In the genomic region with DNA sequence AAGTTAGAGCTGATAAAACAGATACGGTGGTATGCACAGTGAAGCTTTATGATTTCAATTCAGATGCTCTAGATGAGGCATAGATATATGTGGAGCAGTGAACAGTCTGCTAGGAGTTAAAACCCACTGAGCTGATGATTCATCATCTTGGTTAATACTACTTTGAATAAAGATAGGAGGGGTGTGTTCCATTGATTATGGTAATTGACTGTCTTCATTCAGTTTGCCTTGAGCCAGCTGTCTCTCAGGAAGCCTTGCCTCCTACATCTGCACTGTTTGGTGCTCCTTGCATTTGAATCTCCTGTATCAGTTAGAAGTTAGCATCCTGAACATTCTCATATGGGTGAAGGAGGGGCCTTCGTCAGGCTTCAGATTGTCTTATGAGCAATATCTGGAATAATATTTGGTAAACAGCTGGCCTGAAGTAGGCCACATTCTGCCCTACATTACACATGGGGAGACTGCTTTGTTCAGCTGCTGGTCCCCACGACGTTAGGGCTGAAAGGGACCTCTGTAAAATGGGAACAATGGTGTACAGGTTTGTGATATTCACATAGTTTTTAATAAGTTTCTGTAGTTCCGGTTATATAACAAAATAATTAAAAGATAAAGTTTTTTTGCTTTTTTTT, we compare ENCODE assay signal across 8 cellular contexts. TPM values are rescaled to one million over a fixed set of nuclear protein-coding genes. Genes with fewer than 3 reads are reported as not detected.
DNase-seq lines count a peak whose midpoint lies in the region; ATAC-seq and TF ChIP-seq lines count a peak whose summit lies in the region.

No MANE protein-coding gene starts in this region.

- H3K4me3 ChIP-seq in MM.1S (ENCODE audit: low read length): no peak overlapping the region
- H3K4me3 ChIP-seq in mammary epithelial cell (replicated peaks in 1 of 3; ENCODE audit: insufficient read depth in 1 of 3, low read depth in 2 of 3, low read length in 3 of 3): no peak overlapping the region

- TF ChIP-seq CTCF in MM.1S (IDR thresholded peaks at IDR 0.05; ENCODE audit: low read length) (no peak), mammary epithelial cell (conservative IDR thresholded peaks at IDR 0.05 in 1 of 2, IDR thresholded peaks at IDR 0.05 in 1 of 2; ENCODE audit: extremely low read depth in 1 of 2, insufficient read depth in 1 of 2, low read depth in 1 of 2, low read length in 2 of 2) (no peak), progenitor cell of endocrine pancreas (IDR thresholded peaks at IDR 0.05; ENCODE audit: unreplicated experiment) (no peak), chondrocyte (IDR thresholded peaks at IDR 0.05) (no peak)

- peaks cover 17% of the 10 kb centered on the region for H3K4me1 ChIP-seq in MM.1S (ENCODE audit: low read length)
- peaks cover 34% of the 10 kb centered on the region for H3K4me1 ChIP-seq in mammary epithelial cell (ENCODE audit: insufficient read depth, low read length)

- H3K9me3 Mint-ChIP-seq in progenitor cell of endocrine pancreas (ENCODE audit: low read depth): peaks cover 5% of the 10 kb centered on the region
- no peaks in the 10 kb centered on the region for H3K9me3 Mint-ChIP-seq in chondrocyte (ENCODE audit: low read depth)

- H3K27me3 Mint-ChIP-seq in progenitor cell of endocrine pancreas: no peaks in the 10 kb centered on the region
- no peaks in the 10 kb centered on the region for H3K27me3 Mint-ChIP-seq in chondrocyte (ENCODE audit: low read depth)

- no peaks in the 10 kb centered on the region for H3K9me3 ChIP-seq in MM.1S (replicated peaks; ENCODE audit: insufficient read depth, low read length)
- no peaks in the 10 kb centered on the region for H3K9me3 ChIP-seq in mammary epithelial cell (replicated peaks; ENCODE audit: insufficient read depth, low read length)

- H3K79me2 ChIP-seq in MM.1S (ENCODE audit: low read length) (no peaks in the 10 kb centered on the region), mammary epithelial cell (ENCODE audit: insufficient read depth, low read length) (peaks cover 100% of the 10 kb centered on the region)

- no peak for DNase-seq in MM.1S
- DNase-seq in mammary epithelial cell: peak; percentile 46
- no peak for DNase-seq in progenitor cell of endocrine pancreas (ENCODE audit: low spot score, unreplicated experiment)
- no peak for DNase-seq in NCI-H2196 treated with DMSO at 0.1 percent for 48 hours (lab: John Stamatoyannopoulos, UW; ENCODE audit: unreplicated experiment)
- no peak for DNase-seq in chondrocyte (ENCODE audit: low spot score)

- H2AFZ ChIP-seq in MM.1S (ENCODE audit: low read length) (no peak overlapping the region), mammary epithelial cell (ENCODE audit: low read depth, low read length) (no peak overlapping the region)

- intact Hi-C loops in mammary epithelial cell (cut with micrococcal nuclease): loop anchor here (2.0 kb wide), 1 partner anchor 14 kb away; no protein-coding TSS in a partner anchor

- WGBS in mammary epithelial cell (ENCODE audit: low coverage, missing lambda C conversion rate): 62% methylated on average over 5 of the region's 5 CpGs

- H3F3A ChIP-seq in MM.1S (ENCODE audit: insufficient read depth, low read length): peaks cover 7% of the 10 kb centered on the region; the same call in 1 of the 2 replicates

- peak overlapping the region; percentile 28; the same call in 1 of the 2 replicates for H3K4me2 ChIP-seq in MM.1S (ENCODE audit: low read depth, low read length)
- H3K4me2 ChIP-seq in mammary epithelial cell (ENCODE audit: insufficient read depth, low read depth, low read length): peak overlapping the region; percentile 34

- H3K9me2 ChIP-seq in MM.1S (replicated peaks; ENCODE audit: insufficient read depth, low read length): no peaks in the 10 kb centered on the region

- H3K36me3 Mint-ChIP-seq in progenitor cell of endocrine pancreas (ENCODE audit: insufficient read depth): peaks cover 11% of the 10 kb centered on the region
- no peaks in the 10 kb centered on the region for H3K36me3 Mint-ChIP-seq in chondrocyte (ENCODE audit: low read depth)

- H3K9ac ChIP-seq in MM.1S (ENCODE audit: low read length) (no peak overlapping the region), mammary epithelial cell (ENCODE audit: insufficient read depth, low read length) (no peak overlapping the region)

- no TSS peak for BruUV-seq in mammary epithelial cell (replicated peaks; lab: Mats Ljungman, UMichigan)

- ATAC-seq in GM18861 (IDR thresholded peaks at IDR 0.05; ENCODE audit: unreplicated experiment): peak; percentile 64
- ATAC-seq in HG03039 (IDR thresholded peaks at IDR 0.05; ENCODE audit: unreplicated experiment): no peak
- no peak for ATAC-seq in HG02973 (IDR thresholded peaks at IDR 0.05; ENCODE audit: unreplicated experiment)

- in situ Hi-C loops in mammary epithelial cell (cut with MboI; ENCODE audit: low sequenced_read_pairs in 2 of 2): no loop called here

- H3K4me3 Mint-ChIP-seq in progenitor cell of endocrine pancreas (ENCODE audit: low read depth) (no peak overlapping the region), chondrocyte (ENCODE audit: unreplicated experiment) (no peak overlapping the region)

- CTCF ChIA-PET in mammary epithelial cell (lab: Charles Lee; ENCODE audit: low non-redundant PET): interaction anchor here (0.6 kb wide), 1 partner anchor 192 kb away, joined by 3 read pairs; no protein-coding TSS in a partner anchor

- peak overlapping the region; percentile 53 for H3K27ac Mint-ChIP-seq in progenitor cell of endocrine pancreas
- no peak overlapping the region for H3K27ac Mint-ChIP-seq in chondrocyte (ENCODE audit: unreplicated experiment)

- H3K27me3 ChIP-seq in MM.1S (replicated peaks; ENCODE audit: insufficient read depth, low read length): no peaks in the 10 kb centered on the region
- no peaks in the 10 kb centered on the region for H3K27me3 ChIP-seq in mammary epithelial cell (ENCODE audit: insufficient read depth, low read length)

- H3K36me3 ChIP-seq in MM.1S (replicated peaks; ENCODE audit: insufficient read depth, low read length): no peaks in the 10 kb centered on the region
- H3K36me3 ChIP-seq in mammary epithelial cell (ENCODE audit: insufficient read depth, low read length): peaks cover 13% of the 10 kb centered on the region

- dilution Hi-C loops in mammary epithelial cell (cut with HindIII; ENCODE audit: low sequenced_read_pairs): no loop called here

- no peaks in the 10 kb centered on the region for H4K20me1 ChIP-seq in MM.1S (ENCODE audit: insufficient read depth, low read length)
- H4K20me1 ChIP-seq in mammary epithelial cell (ENCODE audit: insufficient read depth, low read length): peaks cover 15% of the 10 kb centered on the region

- no peak overlapping the region for H3K27ac ChIP-seq in MM.1S (ENCODE audit: low read length)
- H3K27ac ChIP-seq in mammary epithelial cell (ENCODE audit: insufficient read depth, low read depth, low read length): no peak overlapping the region

- H3K4me1 Mint-ChIP-seq in progenitor cell of endocrine pancreas (ENCODE audit: low read depth) (peaks cover 22% of the 10 kb centered on the region), chondrocyte (ENCODE audit: low read depth) (peaks cover 42% of the 10 kb centered on the region)

RNA-seq across cellular contexts. Expression of gene MAP4K4, which starts 13.3 kb away (rescaled TPM):
- total RNA-seq in mammary epithelial cell: 100 to 1,000 TPM in 1 of 2 donors, 10 to 100 TPM in 1; 65.2 to 212 TPM
- polyA plus RNA-seq in mammary epithelial cell: 119 TPM
- polyA minus RNA-seq in mammary epithelial cell: 294 TPM
- total RNA-seq in progenitor cell of endocrine pancreas: 171 and 184 TPM in 2 replicates
- 98.2 to 122 TPM (median 121 TPM) in 3 replicates for total RNA-seq in chondrocyte
